Comparison of ENCODE assay signal across 8 cellular contexts in the genomic region with DNA sequence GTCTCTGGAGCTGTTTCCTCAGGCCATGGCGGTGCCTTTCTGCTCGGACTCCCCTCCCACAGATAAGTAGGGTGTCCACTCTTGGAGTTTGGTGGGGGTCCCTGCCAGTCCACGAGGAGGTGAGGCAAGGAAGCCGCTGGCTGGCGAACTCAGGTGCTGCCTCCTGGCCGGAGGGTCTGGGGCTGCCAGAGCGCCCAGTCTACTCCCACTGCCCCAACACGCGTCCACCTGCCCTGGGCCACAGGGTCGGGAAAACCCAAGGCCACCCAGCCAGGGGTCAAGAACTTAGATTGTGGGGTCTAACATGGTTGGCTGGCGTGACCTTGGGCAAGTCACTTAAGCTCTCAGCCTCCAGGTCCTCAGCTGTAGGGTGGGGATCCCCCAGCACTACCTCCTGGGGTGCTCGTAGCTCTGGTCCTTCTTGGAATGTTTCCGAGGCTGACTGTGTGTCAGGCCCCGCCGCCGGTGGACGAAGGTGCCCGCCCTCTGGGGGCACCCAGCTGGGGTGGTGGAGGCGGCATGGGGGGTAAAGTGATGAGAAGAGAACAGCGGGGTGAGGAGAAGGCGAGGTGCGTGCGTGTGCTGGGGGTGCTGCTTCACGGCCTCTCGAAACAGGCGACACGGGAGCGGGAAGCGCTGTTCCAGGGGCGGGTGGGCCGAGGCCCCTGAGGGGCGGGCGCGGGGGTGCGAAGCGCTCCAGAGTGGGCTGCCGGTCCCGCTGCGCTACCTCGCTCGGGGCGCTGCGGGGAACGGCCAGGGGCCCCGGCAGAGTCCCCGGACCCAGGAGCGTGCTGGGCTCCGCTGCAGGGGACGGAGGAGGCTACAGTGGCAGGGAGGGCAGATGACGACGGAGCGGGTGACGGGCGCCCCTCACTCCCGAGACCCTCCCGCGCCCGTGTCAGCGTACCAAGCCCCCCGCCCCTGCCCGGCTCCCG. TPM values are rescaled to one million over a fixed set of nuclear protein-coding genes. Genes with fewer than 3 reads are reported as not detected.
DNase-seq lines count a peak whose midpoint lies in the region; ATAC-seq and TF ChIP-seq lines count a peak whose summit lies in the region.

No MANE protein-coding gene starts in this region.

- H3K9me3 ChIP-seq in NT2/D1 (ENCODE audit: insufficient read depth, low read length) = no peaks in the 10 kb centered on the region

- DNase-seq in activated CD8-positive, alpha-beta memory T cell treated with anti-CD3 and anti-CD28 coated beads for 24 hours = peak; percentile 70
- DNase-seq in activated CD8-positive, alpha-beta memory T cell treated with anti-CD3 and anti-CD28 coated beads, Interleukin-2, amount 50 U/mL, for 4 hours = no peak
- DNase-seq in NT2/D1 (ENCODE audit: low read depth, low spot score) (no peak), epithelial cell of proximal tubule (ENCODE audit: low read depth) (no peak), posterior vena cava (ENCODE audit: low spot score) (peak; percentile 75)

- H3K4me1 ChIP-seq in NT2/D1 (ENCODE audit: insufficient read depth, insufficient read length) = peaks cover 19% of the 10 kb centered on the region

- no peak for TF ChIP-seq CTCF in epithelial cell of proximal tubule (conservative IDR thresholded peaks at IDR 0.05; ENCODE audit: low read depth, low read length)

- intact Hi-C loops in posterior vena cava (cut with DNase I) = no loop called here

- no peak for ATAC-seq in activated CD4-positive, CD25-positive, alpha-beta regulatory T cell treated with anti-CD3 and anti-CD28 coated beads, Interleukin-2, amount 50 U/mL, for 24 hours
- ATAC-seq in GM18517 (IDR thresholded peaks at IDR 0.05; ENCODE audit: unreplicated experiment) = no peak
- no peak for ATAC-seq in HG03025 (IDR thresholded peaks at IDR 0.05; ENCODE audit: low FRiP score, unreplicated experiment)

- H3K4me3 ChIP-seq in NT2/D1 (ENCODE audit: insufficient read length, low read depth) (peak overlapping the region; percentile 47), epithelial cell of proximal tubule (ENCODE audit: low read depth, low read length) (peak overlapping the region; percentile 74)

- peaks cover 44% of the 10 kb centered on the region for H3K27me3 ChIP-seq in NT2/D1 (ENCODE audit: insufficient read depth, insufficient read length)

- peak overlapping the region; percentile 42 for H3K9ac ChIP-seq in NT2/D1 (ENCODE audit: insufficient read length, low read depth)

- no peaks in the 10 kb centered on the region for H3K36me3 ChIP-seq in NT2/D1 (ENCODE audit: insufficient read depth, insufficient read length, low read length)

RNA-seq across cellular contexts. Expression of a gene that starts 1.2 kb away (rescaled TPM):
- 15.2 and 23.8 TPM in 2 replicates for total RNA-seq in epithelial cell of proximal tubule
- total RNA-seq in posterior vena cava = 1 to 10 TPM in 1 of 2 donors, under 1 TPM in 1; 0.14 to 2.1 TPM

RNA-seq across cellular contexts. Expression of a gene that starts 13.5 kb away (rescaled TPM):
- total RNA-seq in epithelial cell of proximal tubule (1.8 and 3.3 TPM in 2 replicates), posterior vena cava (1 to 10 TPM; 2.9 to 3.2 TPM)

RNA-seq across cellular contexts. Expression of a gene that starts 55.8 kb away (rescaled TPM):
- total RNA-seq in epithelial cell of proximal tubule = 120 and 142 TPM in 2 replicates
- 100 to 1,000 TPM; 149 to 164 TPM for total RNA-seq in posterior vena cava

Comparison
In these comparisons a context has a peak if more than half of its experiments do, and no peak if none do; other contexts are left out.
1. DNase-seq: peak in activated CD8-positive, alpha-beta memory T cell treated with anti-CD3 and anti-CD28 coated beads for 24 hours (single experiment) and posterior vena cava (single experiment); none in activated CD8-positive, alpha-beta memory T cell treated with anti-CD3 and anti-CD28 coated beads, Interleukin-2, amount 50 U/mL, for 4 hours (single experiment), NT2/D1 (single experiment) and epithelial cell of proximal tubule (single experiment).